ENCODE assay signal across 24 cellular contexts in genomic region chr2:41821167-41821566, GRCh38.
"Had no signal": no experiment of that assay in that cellular context is flagged by ENCODE, and none has a peak within 500 bp of the region (broad histone marks: within the 10 kb centered on the region; RNA-seq: fewer than 3 reads in every experiment).

No MANE protein-coding gene starts in this region.

- H3K4me3 ChIP-seq: SJCRH30 had no signal

- FAIRE-seq: HTR-8/SVneo had no signal

- ATAC-seq: Panc1, Right ventricle myocardium inferior, SK-N-SH treated with all-trans-retinoic acid at 6 μM for 48 hours had no signal

- H3K27me3 ChIP-seq: SJCRH30 had no signal

- DNase-seq: KBM-7, MV-4-11, NCI-H1048, NCI-H1105, NCI-H1417, NCI-H1436 treated with DMSO at 0.1 percent for 48 hours, NCI-H1694, NCI-H187 treated with DMSO at 0.1 percent for 48 hours, NCI-H2029 treated with DMSO at 0.1 percent for 48 hours, NCI-H2107, NCI-H2171, NCI-H226, NCI-H446, NCI-H510A, NCI-H524 treated with DMSO at 0.1 percent for 48 hours, NCI-H69, NCI-H774, SHP77 treated with DMSO at 0.1 percent for 48 hours, SJCRH30 had no signal

- H3K27ac ChIP-seq: HL-60, SJCRH30 had no signal

- H3K36me3 ChIP-seq: SJCRH30 had no signal

- H3K4me1 ChIP-seq: SJCRH30 had no signal
